Comparison of ENCODE assay signal across 1 cellular context in genomic region chr12:49131051-49131972, GRCh38.
TF ChIP-seq lines count a peak whose summit lies in the region.

TSS of gene TUBA1B (minus strand) at chr12:49131395. CDS start at chr12:49131300, 95 bp downstream.

TF ChIP-seq in K562, 482 proteins besides CTCF, POLR2A, EP300 and RAD21 (continued from another document and continues in another):
- TF ChIP-seq BCLAF1 (IDR thresholded peaks at IDR 0.05; ENCODE audit: borderline replicate concordance in 1 of 2, control insufficient read depth in 1 of 2, low read depth in 2 of 2, low read length in 1 of 2) (no peak), HES1 (IDR thresholded peaks at IDR 0.05; ENCODE audit: low read depth) (no peak), TAF1 (IDR thresholded peaks at IDR 0.05; ENCODE audit: control insufficient read depth, extremely low read depth, insufficient read depth, low read length, severe bottlenecking) (peak; percentile 94), RBM25 (IDR thresholded peaks at IDR 0.05; ENCODE audit: low read depth, low read length, severe bottlenecking) (no peak), KAT8 (IDR thresholded peaks at IDR 0.05; ENCODE audit: low read depth) (no peak), SLC30A9 (CRISPR knock-in tag; IDR thresholded peaks at IDR 0.05) (no peak), HDAC2 (IDR thresholded peaks at IDR 0.05) (no peak; the same call in 1 of the 2 replicates), DNMT1 (IDR thresholded peaks at IDR 0.05) (0 out of 2 replicates have a peak, but pooled peaks have one; percentile 35), CXXC5 (CRISPR knock-in tag; IDR thresholded peaks at IDR 0.05) (peak; percentile 96), CREB5 (CRISPR knock-in tag; IDR thresholded peaks at IDR 0.05) (no peak), TAL1 (IDR thresholded peaks at IDR 0.05) (no peak), ZNF668 (CRISPR knock-in tag; IDR thresholded peaks at IDR 0.05) (no peak), STAT5A (IDR thresholded peaks at IDR 0.05; ENCODE audit: borderline replicate concordance, low read length) (no peak), NFXL1 (CRISPR knock-in tag; IDR thresholded peaks at IDR 0.05) (no peak), ZNF785 (CRISPR knock-in tag; IDR thresholded peaks at IDR 0.05) (no peak), USF2 (CRISPR knock-in tag; IDR thresholded peaks at IDR 0.05) (no peak), SOX6 (IDR thresholded peaks at IDR 0.05) (no peak), PTTG1 (tag; IDR thresholded peaks at IDR 0.05; ENCODE audit: low read depth) (no peak), ZNF121 (CRISPR knock-in tag; conservative IDR thresholded peaks at IDR 0.05) (no peak), KDM1A (IDR thresholded peaks at IDR 0.05) (no peak), ZBTB12 (CRISPR knock-in tag; IDR thresholded peaks at IDR 0.05) (no peak), HEY1 (CRISPR knock-in tag; IDR thresholded peaks at IDR 0.05; ENCODE audit: borderline replicate concordance) (peak; percentile 76; the same call in 1 of the 2 replicates), L3MBTL2 (IDR thresholded peaks at IDR 0.05) (peak; percentile 91), MEF2A (IDR thresholded peaks at IDR 0.05; ENCODE audit: control insufficient read depth, low read depth, low read length) (0 out of 2 replicates have a peak, but pooled peaks have one; percentile 52), CHD2 (IDR thresholded peaks at IDR 0.05; ENCODE audit: low read depth, low read length) (no peak), DPF2 (IDR thresholded peaks at IDR 0.05) (no peak), XRCC3 (IDR thresholded peaks at IDR 0.05) (no peak), TFAM (CRISPR knock-in tag; conservative IDR thresholded peaks at IDR 0.05) (no peak), MNT (conservative IDR thresholded peaks at IDR 0.05) (peak in 1 of 2 experiments; percentile 53; a peak in 2 of 4 replicates), ZSCAN29 (IDR thresholded peaks at IDR 0.05) (no peak), C11orf30 (IDR thresholded peaks at IDR 0.05; ENCODE audit: low read depth) (no peak)
- TF ChIP-seq, protein P1, sequence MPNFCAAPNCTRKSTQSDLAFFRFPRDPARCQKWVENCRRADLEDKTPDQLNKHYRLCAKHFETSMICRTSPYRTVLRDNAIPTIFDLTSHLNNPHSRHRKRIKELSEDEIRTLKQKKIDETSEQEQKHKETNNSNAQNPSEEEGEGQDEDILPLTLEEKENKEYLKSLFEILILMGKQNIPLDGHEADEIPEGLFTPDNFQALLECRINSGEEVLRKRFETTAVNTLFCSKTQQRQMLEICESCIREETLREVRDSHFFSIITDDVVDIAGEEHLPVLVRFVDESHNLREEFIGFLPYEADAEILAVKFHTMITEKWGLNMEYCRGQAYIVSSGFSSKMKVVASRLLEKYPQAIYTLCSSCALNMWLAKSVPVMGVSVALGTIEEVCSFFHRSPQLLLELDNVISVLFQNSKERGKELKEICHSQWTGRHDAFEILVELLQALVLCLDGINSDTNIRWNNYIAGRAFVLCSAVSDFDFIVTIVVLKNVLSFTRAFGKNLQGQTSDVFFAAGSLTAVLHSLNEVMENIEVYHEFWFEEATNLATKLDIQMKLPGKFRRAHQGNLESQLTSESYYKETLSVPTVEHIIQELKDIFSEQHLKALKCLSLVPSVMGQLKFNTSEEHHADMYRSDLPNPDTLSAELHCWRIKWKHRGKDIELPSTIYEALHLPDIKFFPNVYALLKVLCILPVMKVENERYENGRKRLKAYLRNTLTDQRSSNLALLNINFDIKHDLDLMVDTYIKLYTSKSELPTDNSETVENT (CRISPR knock-in tag; IDR thresholded peaks at IDR 0.05): peak; percentile 16; the same call in 1 of the 2 replicates
- TF ChIP-seq, protein P2, sequence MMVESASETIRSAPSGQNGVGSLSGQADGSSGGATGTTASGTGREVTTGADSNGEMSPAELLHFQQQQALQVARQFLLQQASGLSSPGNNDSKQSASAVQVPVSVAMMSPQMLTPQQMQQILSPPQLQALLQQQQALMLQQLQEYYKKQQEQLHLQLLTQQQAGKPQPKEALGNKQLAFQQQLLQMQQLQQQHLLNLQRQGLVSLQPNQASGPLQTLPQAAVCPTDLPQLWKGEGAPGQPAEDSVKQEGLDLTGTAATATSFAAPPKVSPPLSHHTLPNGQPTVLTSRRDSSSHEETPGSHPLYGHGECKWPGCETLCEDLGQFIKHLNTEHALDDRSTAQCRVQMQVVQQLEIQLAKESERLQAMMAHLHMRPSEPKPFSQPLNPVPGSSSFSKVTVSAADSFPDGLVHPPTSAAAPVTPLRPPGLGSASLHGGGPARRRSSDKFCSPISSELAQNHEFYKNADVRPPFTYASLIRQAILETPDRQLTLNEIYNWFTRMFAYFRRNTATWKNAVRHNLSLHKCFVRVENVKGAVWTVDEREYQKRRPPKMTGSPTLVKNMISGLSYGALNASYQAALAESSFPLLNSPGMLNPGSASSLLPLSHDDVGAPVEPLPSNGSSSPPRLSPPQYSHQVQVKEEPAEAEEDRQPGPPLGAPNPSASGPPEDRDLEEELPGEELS (CRISPR knock-in tag; IDR thresholded peaks at IDR 0.05; ENCODE audit: borderline replicate concordance): no peak
- TF ChIP-seq, protein P3, sequence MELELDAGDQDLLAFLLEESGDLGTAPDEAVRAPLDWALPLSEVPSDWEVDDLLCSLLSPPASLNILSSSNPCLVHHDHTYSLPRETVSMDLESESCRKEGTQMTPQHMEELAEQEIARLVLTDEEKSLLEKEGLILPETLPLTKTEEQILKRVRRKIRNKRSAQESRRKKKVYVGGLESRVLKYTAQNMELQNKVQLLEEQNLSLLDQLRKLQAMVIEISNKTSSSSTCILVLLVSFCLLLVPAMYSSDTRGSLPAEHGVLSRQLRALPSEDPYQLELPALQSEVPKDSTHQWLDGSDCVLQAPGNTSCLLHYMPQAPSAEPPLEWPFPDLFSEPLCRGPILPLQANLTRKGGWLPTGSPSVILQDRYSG (tag; conservative IDR thresholded peaks at IDR 0.05; ENCODE audit: low read depth): no peak
- TF ChIP-seq, protein P4, sequence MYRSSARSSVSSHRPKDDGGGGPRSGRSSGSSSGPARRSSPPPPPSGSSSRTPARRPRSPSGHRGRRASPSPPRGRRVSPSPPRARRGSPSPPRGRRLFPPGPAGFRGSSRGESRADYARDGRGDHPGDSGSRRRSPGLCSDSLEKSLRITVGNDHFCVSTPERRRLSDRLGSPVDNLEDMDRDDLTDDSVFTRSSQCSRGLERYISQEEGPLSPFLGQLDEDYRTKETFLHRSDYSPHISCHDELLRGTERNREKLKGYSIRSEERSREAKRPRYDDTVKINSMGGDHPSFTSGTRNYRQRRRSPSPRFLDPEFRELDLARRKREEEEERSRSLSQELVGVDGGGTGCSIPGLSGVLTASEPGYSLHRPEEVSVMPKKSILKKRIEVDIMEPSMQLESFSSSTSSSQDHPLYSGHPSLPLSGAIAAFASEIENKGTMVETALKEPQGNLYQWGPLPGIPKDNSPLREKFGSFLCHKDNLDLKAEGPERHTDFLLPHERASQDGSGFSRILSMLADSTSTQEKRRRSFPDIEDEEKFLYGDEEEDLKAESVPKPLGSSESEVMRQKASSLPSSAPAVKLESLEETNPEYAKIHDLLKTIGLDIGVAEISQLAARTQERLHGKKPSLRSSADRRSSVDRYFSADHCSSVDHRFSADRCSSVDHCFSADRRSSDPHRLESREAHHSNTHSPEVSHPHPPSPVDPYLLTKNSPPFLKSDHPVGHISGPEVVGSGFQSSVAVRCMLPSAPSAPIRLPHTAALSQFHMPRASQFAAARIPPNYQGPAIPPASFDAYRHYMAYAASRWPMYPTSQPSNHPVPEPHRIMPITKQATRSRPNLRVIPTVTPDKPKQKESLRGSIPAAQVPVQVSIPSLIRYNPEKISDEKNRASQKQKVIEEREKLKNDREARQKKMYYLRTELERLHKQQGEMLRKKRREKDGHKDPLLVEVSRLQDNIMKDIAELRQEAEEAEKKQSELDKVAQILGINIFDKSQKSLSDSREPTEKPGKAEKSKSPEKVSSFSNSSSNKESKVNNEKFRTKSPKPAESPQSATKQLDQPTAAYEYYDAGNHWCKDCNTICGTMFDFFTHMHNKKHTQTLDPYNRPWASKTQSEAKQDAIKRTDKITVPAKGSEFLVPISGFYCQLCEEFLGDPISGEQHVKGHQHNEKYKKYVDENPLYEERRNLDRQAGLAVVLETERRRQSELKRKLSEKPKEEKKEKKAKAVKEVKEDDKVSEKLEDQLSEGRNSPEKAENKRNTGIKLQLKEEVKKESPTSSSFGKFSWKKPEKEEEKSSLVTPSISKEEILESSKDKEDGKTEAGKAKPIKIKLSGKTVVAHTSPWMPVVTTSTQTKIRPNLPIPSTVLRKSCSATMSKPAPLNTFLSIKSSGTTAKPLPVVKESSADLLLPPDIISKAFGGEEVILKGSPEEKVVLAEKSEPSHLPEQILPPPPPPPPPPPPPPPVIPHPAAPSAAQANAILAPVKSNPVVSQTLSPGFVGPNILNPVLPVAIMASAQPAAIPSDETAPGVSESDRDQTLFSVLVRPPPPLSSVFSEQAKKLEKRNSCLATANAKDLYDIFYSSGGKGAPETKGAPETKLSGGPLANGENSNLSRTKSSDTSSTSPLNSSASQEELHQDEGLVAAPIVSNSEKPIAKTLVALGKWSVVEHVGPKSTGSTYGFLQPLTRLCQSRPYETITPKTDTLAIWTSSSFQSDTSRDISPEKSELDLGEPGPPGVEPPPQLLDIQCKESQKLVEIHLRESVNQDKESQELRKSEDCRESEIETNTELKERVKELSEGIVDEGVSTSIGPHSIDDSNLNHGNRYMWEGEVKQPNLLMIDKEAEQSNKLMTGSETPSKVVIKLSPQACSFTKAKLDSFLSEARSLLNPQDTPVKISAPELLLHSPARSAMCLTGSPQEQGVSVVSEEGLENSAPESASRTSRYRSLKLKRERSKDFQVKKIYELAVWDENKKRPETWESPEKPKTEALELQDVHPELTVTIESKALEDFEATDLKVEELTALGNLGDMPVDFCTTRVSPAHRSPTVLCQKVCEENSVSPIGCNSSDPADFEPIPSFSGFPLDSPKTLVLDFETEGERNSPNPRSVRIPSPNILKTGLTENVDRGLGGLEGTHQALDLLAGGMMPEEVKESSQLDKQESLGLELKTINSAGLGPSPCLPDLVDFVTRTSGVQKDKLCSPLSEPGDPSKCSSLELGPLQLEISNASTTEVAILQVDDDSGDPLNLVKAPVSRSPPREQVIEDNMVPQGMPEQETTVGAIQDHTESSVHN (IDR thresholded peaks at IDR 0.05; ENCODE audit: borderline replicate concordance in 1 of 2, low read depth in 1 of 2): no peak
